ENCODE assay signal across 1 cellular context in the genomic region with DNA sequence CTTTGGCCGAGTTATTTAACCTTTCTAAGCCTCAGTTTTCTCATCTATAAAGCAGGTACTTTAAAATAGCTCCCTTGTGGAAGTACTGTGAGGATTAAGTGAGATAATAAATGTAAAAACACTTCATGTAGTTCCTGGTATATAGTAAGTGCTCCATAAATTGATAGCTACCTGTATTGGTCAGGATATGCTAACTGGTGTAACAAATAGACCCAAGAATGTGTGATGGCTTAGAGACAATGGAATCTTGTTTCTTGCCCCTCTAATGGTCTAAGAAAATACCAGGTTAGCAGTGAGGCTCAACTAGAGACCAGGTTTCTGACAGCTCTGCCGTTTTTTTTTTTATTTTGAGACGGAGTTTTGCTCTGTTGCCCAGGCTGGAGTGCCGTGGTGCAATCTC.
TF ChIP-seq lines count a peak whose summit lies in the region.

No MANE protein-coding gene starts in this region.

TF ChIP-seq in IMR-90, 13 proteins besides CTCF, POLR2A, EP300 and RAD21:
- no peak for TF ChIP-seq SMC3 (IDR thresholded peaks at IDR 0.05; ENCODE audit: low read depth, low read length)
- TF ChIP-seq MAZ (IDR thresholded peaks at IDR 0.05; ENCODE audit: borderline replicate concordance, low read depth, low read length), result no peak
- TF ChIP-seq, protein P1, sequence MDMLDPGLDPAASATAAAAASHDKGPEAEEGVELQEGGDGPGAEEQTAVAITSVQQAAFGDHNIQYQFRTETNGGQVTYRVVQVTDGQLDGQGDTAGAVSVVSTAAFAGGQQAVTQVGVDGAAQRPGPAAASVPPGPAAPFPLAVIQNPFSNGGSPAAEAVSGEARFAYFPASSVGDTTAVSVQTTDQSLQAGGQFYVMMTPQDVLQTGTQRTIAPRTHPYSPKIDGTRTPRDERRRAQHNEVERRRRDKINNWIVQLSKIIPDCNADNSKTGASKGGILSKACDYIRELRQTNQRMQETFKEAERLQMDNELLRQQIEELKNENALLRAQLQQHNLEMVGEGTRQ (IDR thresholded peaks at IDR 0.05; ENCODE audit: low read depth, low read length), result no peak
- no peak for TF ChIP-seq RCOR1 (IDR thresholded peaks at IDR 0.05; ENCODE audit: insufficient replicate concordance, low read length)
- no peak for TF ChIP-seq MAFK (IDR thresholded peaks at IDR 0.05; ENCODE audit: low read depth, low read length)
- no peak for TF ChIP-seq NFE2L2 (IDR thresholded peaks at IDR 0.05; ENCODE audit: low read depth, low read length)
- no peak for TF ChIP-seq MXI1 (IDR thresholded peaks at IDR 0.05; ENCODE audit: borderline replicate concordance, low read depth, low read length)
- TF ChIP-seq RFX5 (IDR thresholded peaks at IDR 0.05; ENCODE audit: low read depth, low read length), result no peak
- no peak for TF ChIP-seq CHD1 (IDR thresholded peaks at IDR 0.05; ENCODE audit: low read depth, low read length)
- TF ChIP-seq, protein P2, sequence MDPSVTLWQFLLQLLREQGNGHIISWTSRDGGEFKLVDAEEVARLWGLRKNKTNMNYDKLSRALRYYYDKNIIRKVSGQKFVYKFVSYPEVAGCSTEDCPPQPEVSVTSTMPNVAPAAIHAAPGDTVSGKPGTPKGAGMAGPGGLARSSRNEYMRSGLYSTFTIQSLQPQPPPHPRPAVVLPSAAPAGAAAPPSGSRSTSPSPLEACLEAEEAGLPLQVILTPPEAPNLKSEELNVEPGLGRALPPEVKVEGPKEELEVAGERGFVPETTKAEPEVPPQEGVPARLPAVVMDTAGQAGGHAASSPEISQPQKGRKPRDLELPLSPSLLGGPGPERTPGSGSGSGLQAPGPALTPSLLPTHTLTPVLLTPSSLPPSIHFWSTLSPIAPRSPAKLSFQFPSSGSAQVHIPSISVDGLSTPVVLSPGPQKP (IDR thresholded peaks at IDR 0.05; ENCODE audit: borderline replicate concordance, low read depth, low read length), result no peak
- no peak for TF ChIP-seq CEBPB (IDR thresholded peaks at IDR 0.05; ENCODE audit: low read depth, low read length)
- no peak for TF ChIP-seq FOS (IDR thresholded peaks at IDR 0.05; ENCODE audit: low read depth, low read length)
- no peak for TF ChIP-seq BHLHE40 (IDR thresholded peaks at IDR 0.05; ENCODE audit: low read depth, low read length)
